ENCODE assay signal across 10 cellular contexts in genomic region chr9:137411260-137411659, GRCh38. TPM values are rescaled to one million over a fixed set of nuclear protein-coding genes. Genes with fewer than 3 reads are reported as not detected.
DNase-seq lines count a peak whose midpoint lies in the region; ATAC-seq, FAIRE-seq and TF ChIP-seq lines count a peak whose summit lies in the region.
"Had no signal": no experiment of that assay in that cellular context is flagged by ENCODE, and none has a peak within 500 bp of the region (broad histone marks: within the 10 kb centered on the region; RNA-seq: fewer than 3 reads in every experiment).

No MANE protein-coding gene starts in this region.

- 47% methylated on average over 17 of the region's 17 CpGs for WGBS in right cardiac atrium

- H3K9me3 Mint-ChIP-seq in activated T-cell treated with anti-CD3 and anti-CD28 coated beads, Interleukin-2, amount 50 U/mL, for 24 hours, result no peaks in the 10 kb centered on the region
- no peaks in the 10 kb centered on the region for H3K9me3 Mint-ChIP-seq in astrocyte (ENCODE audit: unreplicated experiment)

- peaks cover 11% of the 10 kb centered on the region for H3K4me1 Mint-ChIP-seq in activated T-cell treated with anti-CD3 and anti-CD28 coated beads, Interleukin-2, amount 50 U/mL, for 24 hours (ENCODE audit: low read depth)
- peaks cover 12% of the 10 kb centered on the region for H3K4me1 Mint-ChIP-seq in astrocyte (ENCODE audit: low read depth, unreplicated experiment)

- intact Hi-C loops in right cardiac atrium (cut with DNase I), result no loop called here
- intact Hi-C loops in tibial artery (cut with DNase I; ENCODE audit: low total_unique reads), result no loop called here

- H3K36me3 ChIP-seq in astrocyte (ENCODE audit: insufficient read depth, low read length) (no peaks in the 10 kb centered on the region), tibial artery (no peaks in the 10 kb centered on the region)

- H3K27me3 ChIP-seq in astrocyte (ENCODE audit: insufficient read depth, low read length) (no peaks in the 10 kb centered on the region), right cardiac atrium (ENCODE audit: control insufficient read depth, insufficient read depth) (no peaks in the 10 kb centered on the region), tibial artery (no peaks in the 10 kb centered on the region)

- H3K4me3 ChIP-seq in astrocyte (ENCODE audit: insufficient read depth, low read depth, low read length), result peak overlapping the region; percentile 39
- H3K4me3 ChIP-seq in right cardiac atrium (ENCODE audit: low read length), result no peak overlapping the region
- H3K4me3 ChIP-seq in tibial artery, result peak overlapping the region; percentile 3 to 7

- no peak overlapping the region for H3K27ac Mint-ChIP-seq in activated T-cell treated with anti-CD3 and anti-CD28 coated beads, Interleukin-2, amount 50 U/mL, for 24 hours
- H3K27ac Mint-ChIP-seq in astrocyte (ENCODE audit: unreplicated experiment), result no peak overlapping the region

- no peaks in the 10 kb centered on the region for H3K9me3 ChIP-seq in astrocyte (ENCODE audit: insufficient read depth, low read depth, low read length)
- H3K9me3 ChIP-seq in right cardiac atrium (ENCODE audit: control insufficient read depth, low read length), result no peaks in the 10 kb centered on the region
- H3K9me3 ChIP-seq in tibial artery, result no peaks in the 10 kb centered on the region

- no peak for TF ChIP-seq CTCF in astrocyte (IDR thresholded peaks at IDR 0.05; ENCODE audit: insufficient read depth, low read depth, low read length)
- no peak for TF ChIP-seq CTCF in tibial artery (IDR thresholded peaks at IDR 0.05)

- no peak for FAIRE-seq in astrocyte (lab: Jason Lieb, UNC)

- H3K27me3 Mint-ChIP-seq in activated T-cell treated with anti-CD3 and anti-CD28 coated beads, Interleukin-2, amount 50 U/mL, for 24 hours, result no peaks in the 10 kb centered on the region
- H3K27me3 Mint-ChIP-seq in astrocyte (ENCODE audit: low read depth, unreplicated experiment), result no peaks in the 10 kb centered on the region

- no peak overlapping the region for H3K9ac ChIP-seq in astrocyte (ENCODE audit: low read length)

- H4K20me1 ChIP-seq in astrocyte (ENCODE audit: insufficient read depth, low read length), result peaks cover 13% of the 10 kb centered on the region

- ATAC-seq in right cardiac atrium, result peak in 1 of 2 donors; percentile 13
- ATAC-seq in GM21529 (IDR thresholded peaks at IDR 0.05; ENCODE audit: unreplicated experiment), result no peak
- ATAC-seq in HG03354 (IDR thresholded peaks at IDR 0.05; ENCODE audit: poor library complexity, severe bottlenecking, unreplicated experiment), result no peak

- H3K4me2 ChIP-seq in astrocyte (ENCODE audit: low read length), result peak overlapping the region; percentile 76

- no peaks in the 10 kb centered on the region for H3K36me3 Mint-ChIP-seq in activated T-cell treated with anti-CD3 and anti-CD28 coated beads, Interleukin-2, amount 50 U/mL, for 24 hours (ENCODE audit: low read depth)
- H3K36me3 Mint-ChIP-seq in astrocyte (ENCODE audit: low read depth, unreplicated experiment), result no peaks in the 10 kb centered on the region

- no peak overlapping the region for H2AFZ ChIP-seq in astrocyte (ENCODE audit: low read depth, low read length)

- H3K4me1 ChIP-seq in astrocyte (ENCODE audit: insufficient read depth, low read length) (peaks cover 32% of the 10 kb centered on the region), right cardiac atrium (ENCODE audit: control insufficient read depth, insufficient read depth, low read length) (no peaks in the 10 kb centered on the region), tibial artery (peaks cover 0 to 71% (median 36%) of the 10 kb centered on the region in 4 donors)

- peak; percentile 39 for DNase-seq in activated T-cell treated with anti-CD3 and anti-CD28 coated beads, Interleukin-2, amount 50 U/mL, for 24 hours
- no peak for DNase-seq in activated T-cell treated with anti-CD3 and anti-CD28 coated beads, Interleukin-2, amount 50 U/mL, for 48 hours
- no peak for DNase-seq in astrocyte (ENCODE audit: low read depth)
- peak in 2 of 3 donors; percentile 36 to 65 for DNase-seq in right cardiac atrium
- DNase-seq in tibial artery, result no peak
- DNase-seq in stimulated activated CD4-positive, alpha-beta T cell treated with anti-CD3 and anti-CD28 coated beads, Interleukin-4, amount 100 ng/mL, for 4 hours, result no peak
- DNase-seq: DMS153, NCI-H1436 treated with DMSO at 0.1 percent for 48 hours had no signal

- H3K79me2 ChIP-seq in astrocyte (ENCODE audit: insufficient read depth, low read length), result no peaks in the 10 kb centered on the region

- H3K27ac ChIP-seq in astrocyte (ENCODE audit: low read depth, low read length) (no peak overlapping the region), right cardiac atrium (ENCODE audit: low read length) (peak overlapping the region; percentile 38), tibial artery (no peak overlapping the region)

- H3K4me3 Mint-ChIP-seq in activated T-cell treated with anti-CD3 and anti-CD28 coated beads, Interleukin-2, amount 50 U/mL, for 24 hours, result no peak overlapping the region
- H3K4me3 Mint-ChIP-seq in astrocyte (ENCODE audit: unreplicated experiment), result no peak overlapping the region

RNA-seq across cellular contexts. Expression of gene EXD3, which starts 11.7 kb away (rescaled TPM):
- total RNA-seq in astrocyte (8.5 and 9.4 TPM in 2 replicates), right cardiac atrium (10 to 100 TPM in 2 of 4 donors, 1 to 10 TPM in 2; 7.9 to 13.4 (median 11.1) TPM)
- 14.6 TPM for polyA plus RNA-seq in right cardiac atrium

RNA-seq across cellular contexts. Expression of gene NOXA1, which starts 11.9 kb away (rescaled TPM):
- 0.50 and 0.84 TPM in 2 replicates for total RNA-seq in astrocyte
- total RNA-seq in right cardiac atrium, result 1 to 10 TPM; 3.1 to 7.5 (median 4.5) TPM
- polyA plus RNA-seq in right cardiac atrium, result 4.3 TPM

RNA-seq across cellular contexts. Expression of gene ENTPD8, which starts 29.9 kb away (rescaled TPM):
- total RNA-seq in astrocyte, result 0.11 TPM in 1 of 2 replicates, not detected in the other
- not detected for total RNA-seq in right cardiac atrium
- not detected for polyA plus RNA-seq in right cardiac atrium

RNA-seq across cellular contexts. Expression of gene NSMF, which starts 47.9 kb away (rescaled TPM):
- total RNA-seq in astrocyte, result 48.8 and 50.5 TPM in 2 replicates
- 10 to 100 TPM; 12.4 to 21.5 (median 18.6) TPM for total RNA-seq in right cardiac atrium
- polyA plus RNA-seq in right cardiac atrium, result 25.5 TPM

Comparison
In these comparisons a context has a peak if more than half of its experiments do, and no peak if none do; other contexts are left out.
1. DNase-seq: peak in activated T-cell treated with anti-CD3 and anti-CD28 coated beads, Interleukin-2, amount 50 U/mL, for 24 hours (single experiment) and right cardiac atrium (2 of 3); none in activated T-cell treated with anti-CD3 and anti-CD28 coated beads, Interleukin-2, amount 50 U/mL, for 48 hours (0 of 2), astrocyte (single experiment), tibial artery (0 of 2) and stimulated activated CD4-positive, alpha-beta T cell treated with anti-CD3 and anti-CD28 coated beads, Interleukin-4, amount 100 ng/mL, for 4 hours (0 of 2).